Comparison of ENCODE assay signal across 28 cellular contexts in genomic region chr1:182183606-182184005, GRCh38.
DNase-seq lines count a peak whose midpoint lies in the region; ATAC-seq, FAIRE-seq and TF ChIP-seq lines count a peak whose summit lies in the region.
"Had no signal": no experiment of that assay in that cellular context is flagged by ENCODE, and none has a peak within 500 bp of the region (broad histone marks: within the 10 kb centered on the region; RNA-seq: fewer than 3 reads in every experiment).

No MANE protein-coding gene starts in this region.

- FAIRE-seq in small intestine (lab: Jason Lieb, UNC), result no peak
- FAIRE-seq: D721Med, G401.6 had no signal

- peak; percentile 64 for DNase-seq in LNCaP clone FGC (ENCODE audit: low read depth)
- DNase-seq in colonic mucosa, result peak; percentile 64
- peak; percentile 32 for DNase-seq in small intestine
- DNase-seq in amniotic stem cell (lab: John Stamatoyannopoulos, UW), result no peak
- DNase-seq in OCI-M2 (lab: John Stamatoyannopoulos, UW; ENCODE audit: unreplicated experiment), result no peak
- DNase-seq in vagina (ENCODE audit: extremely low spot score in 2 of 2), result no peak
- DNase-seq: 8988T; ACHN; CD4-positive, CD25-positive, alpha-beta regulatory T cell; HFFc6; Kasumi-1; MM.1S; NCI-H1417; NCI-H1694; NCI-H2081; NCI-H2227 treated with DMSO at 0.1 percent for 48 hours; NCI-H510A; NCI-H69; Peyer's patch; SK-N-SH; SW 1271 had no signal

- H3K9me3 ChIP-seq in colonic mucosa (no peaks in the 10 kb centered on the region), small intestine (ENCODE audit: control insufficient read depth, low read depth) (no peaks in the 10 kb centered on the region), vagina (no peaks in the 10 kb centered on the region)
- H3K9me3 ChIP-seq: HAP-1, Peyer's patch, SK-N-SH had no signal

- H3K27ac ChIP-seq in C4-2B (peak overlapping the region; percentile 50; the same call in 1 of the 2 replicates), colonic mucosa (peak overlapping the region; percentile 54), small intestine (ENCODE audit: low read depth in 1 of 2, low read length in 1 of 2) (no peak overlapping the region), vagina (no peak overlapping the region)
- H3K27ac ChIP-seq: HL-60, Peyer's patch had no signal

- ATAC-seq in GM18873 (IDR thresholded peaks at IDR 0.05; ENCODE audit: low FRiP score, unreplicated experiment), result no peak
- ATAC-seq: GM23338 had no signal

- no peaks in the 10 kb centered on the region for H3K36me3 ChIP-seq in colonic mucosa
- no peaks in the 10 kb centered on the region for H3K36me3 ChIP-seq in small intestine (ENCODE audit: control insufficient read depth in 2 of 2, insufficient read depth in 2 of 2, low read length in 2 of 2)
- H3K36me3 ChIP-seq in vagina, result no peaks in the 10 kb centered on the region
- H3K36me3 ChIP-seq: HAP-1, Peyer's patch had no signal

- WGBS in small intestine, 3 donors, result 11 to 53% (median 48%) methylated on average over 3 of the region's 3 CpGs

- H3K27me3 ChIP-seq in colonic mucosa (no peaks in the 10 kb centered on the region), small intestine (ENCODE audit: control insufficient read depth in 2 of 2, insufficient read depth in 2 of 2, low read length in 2 of 2) (no peaks in the 10 kb centered on the region), vagina (no peaks in the 10 kb centered on the region)
- H3K27me3 ChIP-seq: Peyer's patch had no signal

- TF ChIP-seq POLR2A in vagina (IDR thresholded peaks at IDR 0.05), result no peak

- H3K9ac ChIP-seq in colonic mucosa (ENCODE audit: low read depth in 2 of 2, low read length in 2 of 2), result no peak overlapping the region
- H3K9ac ChIP-seq: SK-N-SH had no signal

- intact Hi-C loops in colonic mucosa (cut with DNase I), result no loop called here
- intact Hi-C loops in vagina (cut with DNase I), result no loop called here

- H3K4me1 ChIP-seq in colonic mucosa (no peaks in the 10 kb centered on the region), small intestine (ENCODE audit: control insufficient read depth in 2 of 2, insufficient read depth in 1 of 2, low read depth in 1 of 2, low read length in 1 of 2) (peaks cover 0 to 3% of the 10 kb centered on the region in 2 donors), vagina (peaks cover 27% of the 10 kb centered on the region)
- H3K4me1 ChIP-seq: HAP-1, Peyer's patch had no signal

- TF ChIP-seq CTCF in C4-2B (conservative IDR thresholded peaks at IDR 0.05), result no peak
- no peak for TF ChIP-seq CTCF in LNCaP clone FGC (IDR thresholded peaks at IDR 0.05; ENCODE audit: control insufficient read depth, extremely low read depth, insufficient read depth)
- TF ChIP-seq CTCF in colonic mucosa (IDR thresholded peaks at IDR 0.05), result no peak
- no peak for TF ChIP-seq CTCF in vagina (IDR thresholded peaks at IDR 0.05)

- no peak overlapping the region for H3K4me3 ChIP-seq in LNCaP clone FGC (ENCODE audit: low read depth, low read length)
- H3K4me3 ChIP-seq in colonic mucosa, result no peak overlapping the region
- H3K4me3 ChIP-seq in small intestine (ENCODE audit: low read depth in 1 of 2, low read length in 2 of 2), result no peak overlapping the region
- H3K4me3 ChIP-seq in vagina, result no peak overlapping the region
- H3K4me3 ChIP-seq: GM23338, HAP-1, Peyer's patch had no signal

Comparison
In these comparisons a context has a peak if more than half of its experiments do, and no peak if none do; other contexts are left out.
1. H3K27ac ChIP-seq: peak in C4-2B (single experiment) and colonic mucosa (single experiment); none in small intestine (0 of 2) and vagina (single experiment).
2. DNase-seq: peak in LNCaP clone FGC (single experiment), colonic mucosa (single experiment) and small intestine (single experiment); none in amniotic stem cell (single experiment), OCI-M2 (single experiment) and vagina (0 of 2).